8 cellular contexts compared by ENCODE assay signal in the genomic region with DNA sequence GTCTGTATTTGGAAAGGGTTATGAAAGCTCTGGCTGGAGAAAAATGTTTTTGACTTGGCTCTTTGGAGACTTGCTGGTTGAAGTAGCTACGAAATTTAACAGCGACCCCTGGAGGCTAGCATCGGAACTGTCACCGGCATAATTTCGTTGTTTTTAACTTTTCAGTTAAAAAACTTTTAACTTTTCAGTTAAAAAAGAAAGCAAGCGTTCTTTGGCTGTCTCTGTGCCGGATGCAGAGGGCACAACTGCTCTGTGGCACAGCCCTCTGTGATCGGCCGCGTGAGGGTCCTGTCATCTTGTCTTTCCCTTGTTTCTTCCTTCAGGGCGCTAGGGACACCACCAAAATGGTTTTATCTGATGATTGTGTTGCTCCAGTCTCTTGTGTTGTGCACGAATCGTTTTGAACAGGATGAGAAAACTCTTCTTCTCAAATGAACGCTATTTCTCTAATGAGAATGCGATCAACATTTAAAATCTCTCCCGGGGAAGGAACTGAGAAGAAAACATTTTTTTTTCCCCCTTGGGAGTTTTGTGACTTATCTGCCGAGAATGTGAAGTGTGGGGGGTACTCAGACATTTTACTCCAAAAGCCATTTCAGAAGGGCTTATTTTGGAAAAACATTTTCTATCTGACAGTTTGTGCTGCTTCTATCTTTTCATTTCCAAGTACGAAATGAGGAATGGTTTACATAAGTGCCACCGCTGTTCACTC. TPM values are rescaled to one million over a fixed set of nuclear protein-coding genes. Genes with fewer than 3 reads are reported as not detected.
DNase-seq lines count a peak whose midpoint lies in the region; ATAC-seq and TF ChIP-seq lines count a peak whose summit lies in the region.

No MANE protein-coding gene starts in this region.

- H3K4me1 ChIP-seq in trophoblast cell (ENCODE audit: control insufficient read depth in 1 of 2, insufficient read depth in 2 of 2, low read length in 2 of 2) = no peaks in the 10 kb centered on the region

- no peak overlapping the region for H4K12ac ChIP-seq in trophoblast cell (ENCODE audit: low read depth, low read length)

- H2BK5ac ChIP-seq in trophoblast cell (ENCODE audit: low read depth, low read length, poor library complexity) = no peak overlapping the region

- TF ChIP-seq CTCF in 22Rv1 (IDR thresholded peaks at IDR 0.05) (peak; percentile 93), GM10248 (IDR thresholded peaks at IDR 0.05; ENCODE audit: control extremely low read depth, extremely low read depth, low read depth, missing control alignments) (peak; percentile 72)

- no peak overlapping the region for H3K27ac ChIP-seq in 22Rv1
- H3K27ac ChIP-seq in trophoblast cell (ENCODE audit: low read depth, low read length) = no peak overlapping the region

- no peak overlapping the region for H2AFZ ChIP-seq in trophoblast cell (ENCODE audit: insufficient read depth, low read length, poor library complexity)

- H3K79me1 ChIP-seq in trophoblast cell (ENCODE audit: low read length) = no peaks in the 10 kb centered on the region

- H2AK5ac ChIP-seq in trophoblast cell (ENCODE audit: low read length) = no peak overlapping the region

- no peak overlapping the region for H4K91ac ChIP-seq in trophoblast cell (ENCODE audit: low read depth, low read length)

- no peaks in the 10 kb centered on the region for H3K36me3 ChIP-seq in trophoblast cell (ENCODE audit: control insufficient read depth in 1 of 2, insufficient read depth in 2 of 2, low read length in 2 of 2)

- no peaks in the 10 kb centered on the region for H3K9me3 ChIP-seq in trophoblast cell (ENCODE audit: insufficient read depth, low read depth, low read length)

- no peak overlapping the region for H3K23ac ChIP-seq in trophoblast cell (ENCODE audit: low read length)

- ATAC-seq in HG03280 (IDR thresholded peaks at IDR 0.05; ENCODE audit: unreplicated experiment) (no peak), HG03571 (IDR thresholded peaks at IDR 0.05; ENCODE audit: unreplicated experiment) (no peak)

- no peaks in the 10 kb centered on the region for H3K27me3 ChIP-seq in trophoblast cell (ENCODE audit: insufficient read depth, low read length)

- H4K8ac ChIP-seq in trophoblast cell (ENCODE audit: low read depth, low read length) = peak overlapping the region; percentile 35

- CTCF ChIA-PET in GM10248 (lab: Yijun Ruan, JAX) = interaction anchor here (0.7 to 5.5 kb wide), 14 partner anchors 8 to 107 kb away, joined by 3 to 37 read pairs (median 4); no protein-coding TSS in a partner anchor

- H3K4ac ChIP-seq in trophoblast cell (ENCODE audit: low read depth, low read length) = no peak overlapping the region

- POLR2A ChIA-PET in GM10248 (lab: Yijun Ruan, JAX) = no interaction called here

- no peak overlapping the region for H2BK12ac ChIP-seq in trophoblast cell (ENCODE audit: low read length)

- no peak overlapping the region for H2BK120ac ChIP-seq in trophoblast cell (ENCODE audit: insufficient read depth, low read length, poor library complexity)

- peak overlapping the region; percentile 53 for H3K4me3 ChIP-seq in trophoblast cell (ENCODE audit: low read depth, low read length)

- no CpG with 5 or more reads among the region's 19 CpGs for WGBS in trophoblast cell (ENCODE audit: extremely low coverage, insufficient coverage, insufficient read length)

- peak overlapping the region; percentile 71 for H3K4me2 ChIP-seq in trophoblast cell (ENCODE audit: low read length)

- H3K9ac ChIP-seq in trophoblast cell (ENCODE audit: low read length) = peak overlapping the region; percentile 64

- no peak overlapping the region for H3K18ac ChIP-seq in trophoblast cell (ENCODE audit: low read length)

- no peaks in the 10 kb centered on the region for H3K79me2 ChIP-seq in trophoblast cell (ENCODE audit: control insufficient read depth, insufficient read depth, low read length, poor library complexity)

- DNase-seq in GM10248 (ENCODE audit: extremely low spot score) (peak; percentile 39), NCI-H446 (lab: John Stamatoyannopoulos, UW) (peak; percentile 6 to 46), activated T-cell treated with anti-CD3 and anti-CD28 coated beads for 4 hours (peak; percentile 31), fibroblast of the conjunctiva (ENCODE audit: low read depth) (peak; percentile 18), trophoblast cell (peak; percentile 34 to 70)

- no peak overlapping the region for H3K14ac ChIP-seq in trophoblast cell (ENCODE audit: low read length)

RNA-seq across cellular contexts. Expression of a gene that starts 57.1 kb away (rescaled TPM):
- polyA plus RNA-seq in trophoblast cell (2013) = not detected in 2 replicates
